ENCODE assay signal across 8 cellular contexts in the genomic region with DNA sequence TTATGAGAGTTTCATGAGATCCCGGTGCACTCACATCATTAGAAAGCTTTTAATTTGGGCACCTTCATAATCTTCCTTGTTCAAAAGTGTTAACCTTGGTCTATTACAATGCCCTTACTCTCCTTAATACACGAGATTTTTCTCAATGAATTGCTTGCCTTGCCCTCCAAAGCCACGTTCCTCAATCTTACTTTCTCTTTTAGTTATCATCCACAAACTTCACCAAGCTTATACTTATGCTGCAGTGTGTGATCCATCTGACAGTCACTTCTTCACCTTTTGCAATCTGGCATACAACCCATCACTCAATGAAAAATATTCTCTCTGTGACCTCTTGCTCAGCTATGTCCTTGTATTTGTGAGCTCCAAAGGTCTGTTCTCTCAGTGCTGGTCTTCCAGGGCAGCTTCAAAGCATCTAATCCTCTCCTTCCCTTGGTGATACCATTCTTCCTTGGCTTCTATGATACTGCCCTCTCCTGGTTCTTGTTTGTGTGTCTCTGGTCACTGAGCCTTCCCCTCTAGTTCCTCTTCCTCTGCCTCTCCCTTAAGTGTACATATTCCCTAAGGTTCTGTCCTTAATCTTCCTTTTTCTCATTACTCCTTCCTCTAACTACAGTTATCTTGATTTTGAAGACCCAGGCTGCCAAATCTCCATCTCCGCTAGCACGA.
A peak's percentile ranks its signal among the peaks of the same experiment; 100 is the strongest.
DNase-seq lines count a peak whose midpoint lies in the region; ATAC-seq and TF ChIP-seq lines count a peak whose summit lies in the region.

No MANE protein-coding gene starts in this region.

- peak; percentile 64 for DNase-seq in AG20443 (ENCODE audit: low spot score)
- DNase-seq in GM23248 = peak; percentile 67
- peak; percentile 77 to 84 for DNase-seq in NOMO-1 (lab: John Stamatoyannopoulos, UW; ENCODE audit: unreplicated experiment in 2 of 2)
- peak; percentile 83 for DNase-seq in fibroblast of peridontal ligament (ENCODE audit: extremely low read depth)
- peak in 1 of 2 donors; percentile 2 for DNase-seq in gastrocnemius medialis
- no peak for DNase-seq in activated T-cell treated with anti-CD3 and anti-CD28 coated beads, Interleukin-2, amount 50 U/mL, for 72 hours
- DNase-seq in stimulated activated naive CD8-positive, alpha-beta T cell treated with anti-CD3 and anti-CD28 coated beads, Interleukin-15, Interleukin-2, amounts not matched to agents 100 U/mL and 50 U/mL, for 24 hours = no peak

- TF ChIP-seq CTCF in gastrocnemius medialis (IDR thresholded peaks at IDR 0.05 in 4 of 5, conservative IDR thresholded peaks at IDR 0.05 in 1 of 5) = peak in 2 of 5 experiments; percentile 21 to 27

- no peaks in the 10 kb centered on the region for H3K79me2 ChIP-seq in GM23248 (ENCODE audit: insufficient read depth)

- intact Hi-C loops in gastrocnemius medialis (cut with DNase I; ENCODE audit: low total_unique reads) = no loop called here

- H3K4me1 Mint-ChIP-seq in activated T-cell treated with anti-CD3 and anti-CD28 coated beads, Interleukin-2, amount 50 U/mL, for 72 hours (ENCODE audit: low read depth) = no peaks in the 10 kb centered on the region

- no peak overlapping the region for H3K4me3 Mint-ChIP-seq in activated T-cell treated with anti-CD3 and anti-CD28 coated beads, Interleukin-2, amount 50 U/mL, for 72 hours

- H3K4me1 ChIP-seq in GM23248 (ENCODE audit: insufficient read depth) = peaks cover 20% of the 10 kb centered on the region
- H3K4me1 ChIP-seq in gastrocnemius medialis = peaks cover 0 to 4% of the 10 kb centered on the region in 2 donors

- no peak overlapping the region for H3K27ac Mint-ChIP-seq in activated T-cell treated with anti-CD3 and anti-CD28 coated beads, Interleukin-2, amount 50 U/mL, for 72 hours

- H3K9me3 Mint-ChIP-seq in activated T-cell treated with anti-CD3 and anti-CD28 coated beads, Interleukin-2, amount 50 U/mL, for 72 hours = peaks cover 0 to 3% of the 10 kb centered on the region in 2 donors

- in situ Hi-C loops in GM23248 (cut with MboI) (no loop called here), gastrocnemius medialis (cut with MboI; ENCODE audit: low sequenced_read_pairs in 4 of 4) (loop anchor here in 1 of 4 donors (10.0 kb wide), 1 partner anchor 263 kb away; no protein-coding TSS in a partner anchor)

- H3K9ac ChIP-seq in GM23248 = peak overlapping the region; percentile 46; the same call in 1 of the 2 replicates

- H3K36me3 ChIP-seq in GM23248 (ENCODE audit: low read depth) = no peaks in the 10 kb centered on the region
- no peaks in the 10 kb centered on the region for H3K36me3 ChIP-seq in gastrocnemius medialis

- ATAC-seq in gastrocnemius medialis (peak; percentile 65 to 83), GM18861 (IDR thresholded peaks at IDR 0.05; ENCODE audit: unreplicated experiment) (no peak)
- no peak for ATAC-seq in activated T-cell treated with anti-CD3 and anti-CD28 coated beads, Interleukin-2, amount 50 U/mL, for 72 hours (replicated peaks in 1 of 2)
- ATAC-seq in stimulated activated naive CD8-positive, alpha-beta T cell treated with anti-CD3 and anti-CD28 coated beads, Interleukin-15, Interleukin-2, amounts not matched to agents 100 U/mL and 50 U/mL, for 24 hours = no peak

- H3K9me2 ChIP-seq in GM23248 (ENCODE audit: insufficient read depth) = no peaks in the 10 kb centered on the region

- H3K27me3 ChIP-seq in GM23248 (replicated peaks; ENCODE audit: insufficient read depth) = no peaks in the 10 kb centered on the region
- no peaks in the 10 kb centered on the region for H3K27me3 ChIP-seq in gastrocnemius medialis

- peaks cover 7% of the 10 kb centered on the region; the same call in 1 of the 2 replicates for H3F3A ChIP-seq in GM23248 (ENCODE audit: insufficient read depth)

- no peaks in the 10 kb centered on the region for H3K9me3 ChIP-seq in GM23248 (ENCODE audit: low read depth)
- no peaks in the 10 kb centered on the region for H3K9me3 ChIP-seq in gastrocnemius medialis

- WGBS in GM23248 (ENCODE audit: low coverage in 1 of 2, low lambda C conversion rate in 2 of 2, missing lambda C conversion rate in 2 of 2), 2 experiments = 56 to 63% methylated on average over 5 of the region's 5 CpGs

- H3K27ac ChIP-seq in GM23248 (no peak overlapping the region), gastrocnemius medialis (no peak overlapping the region)

- H3K4me3 ChIP-seq in GM23248 = peak overlapping the region; percentile 64
- no peak overlapping the region for H3K4me3 ChIP-seq in gastrocnemius medialis

- H3K36me3 Mint-ChIP-seq in activated T-cell treated with anti-CD3 and anti-CD28 coated beads, Interleukin-2, amount 50 U/mL, for 72 hours (ENCODE audit: insufficient read depth in 2 of 2) = peaks cover 0 to 1% of the 10 kb centered on the region in 2 donors

- peak overlapping the region; percentile 72 for H3K4me2 ChIP-seq in GM23248 (ENCODE audit: unreplicated experiment)

- no peak for TF ChIP-seq POLR2A in gastrocnemius medialis (IDR thresholded peaks at IDR 0.05)

- no peaks in the 10 kb centered on the region for H4K20me1 ChIP-seq in GM23248 (ENCODE audit: insufficient read depth)

- peaks cover 11% of the 10 kb centered on the region for H3K27me3 Mint-ChIP-seq in activated T-cell treated with anti-CD3 and anti-CD28 coated beads, Interleukin-2, amount 50 U/mL, for 72 hours (ENCODE audit: low read depth)

- H2AFZ ChIP-seq in GM23248 = peak overlapping the region; percentile 81

Comparison
In these comparisons a context has a peak if more than half of its experiments do, and no peak if none do; other contexts are left out.
1. DNase-seq: peak in AG20443 (single experiment), GM23248 (single experiment), NOMO-1 (2 of 2) and fibroblast of peridontal ligament (single experiment); none in activated T-cell treated with anti-CD3 and anti-CD28 coated beads, Interleukin-2, amount 50 U/mL, for 72 hours (0 of 2) and stimulated activated naive CD8-positive, alpha-beta T cell treated with anti-CD3 and anti-CD28 coated beads, Interleukin-15, Interleukin-2, amounts not matched to agents 100 U/mL and 50 U/mL, for 24 hours (single experiment).
2. ATAC-seq: peak in gastrocnemius medialis (2 of 2); none in GM18861 (single experiment), activated T-cell treated with anti-CD3 and anti-CD28 coated beads, Interleukin-2, amount 50 U/mL, for 72 hours (0 of 2) and stimulated activated naive CD8-positive, alpha-beta T cell treated with anti-CD3 and anti-CD28 coated beads, Interleukin-15, Interleukin-2, amounts not matched to agents 100 U/mL and 50 U/mL, for 24 hours (single experiment).